Comparison of ENCODE assay signal across 8 cellular contexts in the genomic region with DNA sequence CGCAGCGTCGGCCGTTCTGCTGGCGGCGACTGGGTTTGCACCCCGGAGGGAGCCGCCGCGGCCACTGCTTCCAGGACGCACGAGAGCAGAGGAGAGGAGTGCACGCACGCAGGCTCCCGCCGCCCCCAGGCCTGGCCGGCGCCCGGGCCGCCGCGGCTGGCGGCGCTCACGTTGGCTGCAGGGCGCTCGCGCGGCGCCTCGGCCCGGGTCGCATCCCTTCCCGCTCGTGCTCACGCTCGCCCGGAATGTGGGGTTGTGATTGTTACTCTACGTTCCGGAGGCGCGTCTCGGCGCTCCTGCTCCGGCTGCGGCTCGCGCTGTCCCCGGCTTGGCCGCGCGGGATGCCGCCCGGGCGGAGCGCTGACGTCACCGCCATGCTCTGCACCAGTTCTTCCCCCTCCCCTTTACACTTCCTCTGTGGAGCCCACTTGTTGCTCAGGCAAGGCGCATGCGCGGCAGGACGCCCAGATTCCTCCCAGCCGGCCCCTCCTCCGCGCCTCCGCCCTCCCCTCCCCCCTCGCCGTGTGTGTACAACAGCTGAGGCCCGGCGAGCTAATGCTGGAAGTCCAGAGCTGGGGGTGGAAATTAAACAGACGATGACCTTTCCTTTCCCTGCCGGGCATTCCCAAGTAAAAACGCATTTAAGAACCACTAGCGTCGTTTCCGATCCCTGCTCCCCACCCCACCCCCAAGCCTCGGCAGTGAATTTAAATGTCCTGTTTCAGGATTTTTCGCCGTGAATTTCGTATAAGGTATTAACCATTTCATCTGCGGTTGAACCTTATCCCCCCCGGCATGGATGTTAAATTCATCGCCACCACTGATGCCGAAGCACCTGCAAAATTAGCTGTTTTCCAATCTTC. TPM values are rescaled to one million over a fixed set of nuclear protein-coding genes. Genes with fewer than 3 reads are reported as not detected.
DNase-seq lines count a peak whose midpoint lies in the region; ATAC-seq lines count a peak whose summit lies in the region.

Gene IRF2BPL (minus strand): TSS at position 325 of the 863 bp plus-strand sequence. CDS start 916 bp downstream, outside the sequence.

- ATAC-seq in GM19397 (IDR thresholded peaks at IDR 0.05; ENCODE audit: unreplicated experiment) (peak; percentile 76), HG03565 (IDR thresholded peaks at IDR 0.05; ENCODE audit: unreplicated experiment) (peak; percentile 74), left lobe of liver (peak; percentile 61)

- peak; percentile 97 for DNase-seq in CD1c-positive myeloid dendritic cell (ENCODE audit: extremely low spot score)
- peak; percentile 96 for DNase-seq in NCI-H748 treated with DMSO at 0.1 percent for 48 hours (lab: John Stamatoyannopoulos, UW)
- DNase-seq in activated CD4-positive, alpha-beta T cell treated with anti-CD3 and anti-CD28 coated beads, Interleukin-2, amount 50 U/mL, for 1 hour: peak; percentile 93
- peak; percentile 82 for DNase-seq in cortex of kidney (lab: John Stamatoyannopoulos, UW)
- DNase-seq in left lobe of liver (ENCODE audit: low spot score): peak; percentile 99
- DNase-seq in stimulated activated CD4-positive, alpha-beta T cell treated with anti-CD3 and anti-CD28 coated beads, Interleukin-2, amount 100 ng/mL, for 4 hours (ENCODE audit: low read depth): peak; percentile 94

RNA-seq across cellular contexts. Expression of gene IRF2BPL, which starts in this region (rescaled TPM):
- total RNA-seq in left lobe of liver: 18.1 TPM

Comparison
In these comparisons a context has a peak if more than half of its experiments do, and no peak if none do; other contexts are left out.
1. Peak in every context shown above with its lines: DNase-seq and ATAC-seq.